8 cellular contexts compared by ENCODE assay signal in genomic region chrX:54640103-54640428, GRCh38.
DNase-seq lines count a peak whose midpoint lies in the region; ATAC-seq and TF ChIP-seq lines count a peak whose summit lies in the region.

No MANE protein-coding gene starts in this region.

- no peaks in the 10 kb centered on the region for H3K27me3 Mint-ChIP-seq in Calu3 (ENCODE audit: unreplicated experiment)

- H3K36me3 ChIP-seq in Panc1 (ENCODE audit: control insufficient read depth, insufficient read depth, low read length) (no peaks in the 10 kb centered on the region), parathyroid adenoma (ENCODE audit: control insufficient read depth, insufficient read depth, low read length) (no peaks in the 10 kb centered on the region)

- H3K9me3 ChIP-seq in Panc1 (ENCODE audit: control insufficient read depth, insufficient read depth, low read depth, low read length) (no peaks in the 10 kb centered on the region), parathyroid adenoma (ENCODE audit: control insufficient read depth, low read length) (no peaks in the 10 kb centered on the region)

- H3K4me3 ChIP-seq in Panc1 (ENCODE audit: low read depth in 2 of 2, low read length in 2 of 2) = peak overlapping the region; percentile 50 to 57
- H3K4me3 ChIP-seq in parathyroid adenoma (ENCODE audit: low read depth, low read length) = peak overlapping the region; percentile 66

- peak overlapping the region; percentile 73 for H3K4me2 ChIP-seq in parathyroid adenoma (ENCODE audit: low read length)

- H2AFZ ChIP-seq in parathyroid adenoma = peak overlapping the region; percentile 79

- POLR2A ChIA-PET in Panc1 (lab: Charles Lee) = no interaction called here

- H3K9ac ChIP-seq in parathyroid adenoma = no peak overlapping the region

- intact Hi-C loops in Calu3 (cut with micrococcal nuclease; ENCODE audit: unreplicated experiment) = loop anchor here (1.0 to 5.0 kb wide), 2 partner anchors 147 to 417 kb away; no protein-coding TSS in a partner anchor
- intact Hi-C loops in Panc1 (cut with micrococcal nuclease; ENCODE audit: unreplicated experiment) = loop anchor here (10.0 kb wide), 2 partner anchors 145 to 425 kb away; no protein-coding TSS in a partner anchor

- no peak for ATAC-seq in Panc1
- ATAC-seq in HG02938 (IDR thresholded peaks at IDR 0.05; ENCODE audit: unreplicated experiment) = no peak
- ATAC-seq in HG03108 (IDR thresholded peaks at IDR 0.05; ENCODE audit: unreplicated experiment) = no peak

- H3K27ac Mint-ChIP-seq in Calu3 (ENCODE audit: unreplicated experiment) = peak overlapping the region; percentile 89

- no peaks in the 10 kb centered on the region for H3K9me3 Mint-ChIP-seq in Calu3 (ENCODE audit: low read depth, unreplicated experiment)

- H3K4me1 ChIP-seq in Panc1 (ENCODE audit: control insufficient read depth, insufficient read depth, low read length) (peaks cover 4% of the 10 kb centered on the region; the same call in 1 of the 2 replicates), parathyroid adenoma (peaks cover 14% of the 10 kb centered on the region)

- peaks cover 22% of the 10 kb centered on the region for H3K4me1 Mint-ChIP-seq in Calu3 (ENCODE audit: low read depth, unreplicated experiment)

- H3K79me2 ChIP-seq in parathyroid adenoma = no peaks in the 10 kb centered on the region

- H3K27me3 ChIP-seq in Panc1 (ENCODE audit: control insufficient read depth, insufficient read depth, low read length) (no peaks in the 10 kb centered on the region), parathyroid adenoma (ENCODE audit: control insufficient read depth, insufficient read depth, low read length) (no peaks in the 10 kb centered on the region)

- peaks cover 18% of the 10 kb centered on the region for H3K36me3 Mint-ChIP-seq in Calu3 (ENCODE audit: insufficient read depth, unreplicated experiment)

- CTCF ChIA-PET in Calu3 (lab: Charles Lee) (interaction anchor here (0.8 to 2.1 kb wide), 5 partner anchors 146 to 417 kb away, joined by 3 to 27 read pairs (median 3); partner anchors contain the start of gene APEX2), Panc1 (lab: Charles Lee) (interaction anchor here (0.7 to 0.8 kb wide), 2 partner anchors 22 to 372 kb away, joined by 3 to 5 read pairs; no protein-coding TSS in a partner anchor)

- no peak for TF ChIP-seq CTCF in Calu3 (IDR thresholded peaks at IDR 0.05; ENCODE audit: unreplicated experiment)
- peak; percentile 40 for TF ChIP-seq CTCF in Panc1 (IDR thresholded peaks at IDR 0.05)
- TF ChIP-seq CTCF in parathyroid adenoma (IDR thresholded peaks at IDR 0.05) = no peak

- no TSS peak for BruUV-seq in Calu3 (replicated peaks; lab: Mats Ljungman, UMichigan)
- BruUV-seq in Panc1 (replicated peaks; lab: Mats Ljungman, UMichigan) = no TSS peak

- DNase-seq in Calu3 (no peak), Panc1 (ENCODE audit: low read depth, low spot score) (no peak), epithelial cell of prostate (ENCODE audit: low read depth, low spot score) (no peak), midbrain (lab: John Stamatoyannopoulos, UW) (no peak), germinal center (ENCODE audit: low spot score) (no peak)

- H3K4me3 Mint-ChIP-seq in Calu3 (ENCODE audit: low read depth, unreplicated experiment) = peak overlapping the region; percentile 74

- H3K27ac ChIP-seq in Panc1 (ENCODE audit: low read length) = peak overlapping the region; percentile 97
- peak overlapping the region; percentile 87 for H3K27ac ChIP-seq in epithelial cell of prostate
- peak overlapping the region; percentile 96 for H3K27ac ChIP-seq in parathyroid adenoma

- in situ Hi-C loops in Panc1 (cut with HindIII; ENCODE audit: low pct_unique_long_range_greater_than_20kb, low sequenced_read_pairs) = no loop called here
